ENCODE assay signal across 1 cellular context in genomic region chr12:130444986-130445385, GRCh38.
TF ChIP-seq lines count a peak whose summit lies in the region.

No MANE protein-coding gene starts in this region.

TF ChIP-seq in HepG2, 621 proteins besides CTCF, POLR2A, EP300 and RAD21 (continued from another document):
- TF ChIP-seq ARID5B (CRISPR knock-in tag; IDR thresholded peaks at IDR 0.05) (no peak), ZNF775 (CRISPR knock-in tag; IDR thresholded peaks at IDR 0.05; ENCODE audit: borderline replicate concordance) (no peak), FOXM1 (CRISPR knock-in tag; IDR thresholded peaks at IDR 0.05) (no peak), SAFB2 (CRISPR knock-in tag; IDR thresholded peaks at IDR 0.05; ENCODE audit: borderline replicate concordance, low read depth) (no peak), NFE2L1 (CRISPR knock-in tag; IDR thresholded peaks at IDR 0.05; ENCODE audit: borderline replicate concordance) (no peak), RFX3 (CRISPR knock-in tag; IDR thresholded peaks at IDR 0.05) (no peak), PHF8 (CRISPR knock-in tag; IDR thresholded peaks at IDR 0.05) (no peak), NR2F1 (CRISPR knock-in tag; IDR thresholded peaks at IDR 0.05) (no peak), MEF2D (CRISPR knock-in tag; IDR thresholded peaks at IDR 0.05) (no peak), JUND (CRISPR knock-in tag; IDR thresholded peaks at IDR 0.05) (no peak), ZNF33B (CRISPR knock-in tag; IDR thresholded peaks at IDR 0.05) (no peak), PLRG1 (conservative IDR thresholded peaks at IDR 0.05) (no peak)
- TF ChIP-seq, protein P1, sequence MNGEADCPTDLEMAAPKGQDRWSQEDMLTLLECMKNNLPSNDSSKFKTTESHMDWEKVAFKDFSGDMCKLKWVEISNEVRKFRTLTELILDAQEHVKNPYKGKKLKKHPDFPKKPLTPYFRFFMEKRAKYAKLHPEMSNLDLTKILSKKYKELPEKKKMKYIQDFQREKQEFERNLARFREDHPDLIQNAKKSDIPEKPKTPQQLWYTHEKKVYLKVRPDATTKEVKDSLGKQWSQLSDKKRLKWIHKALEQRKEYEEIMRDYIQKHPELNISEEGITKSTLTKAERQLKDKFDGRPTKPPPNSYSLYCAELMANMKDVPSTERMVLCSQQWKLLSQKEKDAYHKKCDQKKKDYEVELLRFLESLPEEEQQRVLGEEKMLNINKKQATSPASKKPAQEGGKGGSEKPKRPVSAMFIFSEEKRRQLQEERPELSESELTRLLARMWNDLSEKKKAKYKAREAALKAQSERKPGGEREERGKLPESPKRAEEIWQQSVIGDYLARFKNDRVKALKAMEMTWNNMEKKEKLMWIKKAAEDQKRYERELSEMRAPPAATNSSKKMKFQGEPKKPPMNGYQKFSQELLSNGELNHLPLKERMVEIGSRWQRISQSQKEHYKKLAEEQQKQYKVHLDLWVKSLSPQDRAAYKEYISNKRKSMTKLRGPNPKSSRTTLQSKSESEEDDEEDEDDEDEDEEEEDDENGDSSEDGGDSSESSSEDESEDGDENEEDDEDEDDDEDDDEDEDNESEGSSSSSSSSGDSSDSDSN (CRISPR knock-in tag; IDR thresholded peaks at IDR 0.05) = no peak
